16 cellular contexts compared by ENCODE assay signal in the genomic region with DNA sequence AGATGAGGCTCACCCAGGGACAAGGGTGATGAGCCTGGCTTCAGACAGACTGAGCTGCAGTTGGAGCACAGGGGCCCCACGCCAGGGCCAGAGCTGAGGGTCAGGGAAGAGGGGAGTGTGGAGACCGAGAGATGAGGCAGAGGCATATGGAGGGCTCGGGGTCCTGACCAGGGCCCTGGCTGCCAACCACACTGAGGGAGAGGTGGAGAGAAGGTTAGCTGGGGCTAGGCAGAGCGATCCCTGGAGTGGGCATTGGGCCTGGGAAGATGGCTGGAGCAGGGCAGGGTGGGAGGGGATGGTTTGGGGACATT. TPM values are rescaled to one million over a fixed set of nuclear protein-coding genes. Genes with fewer than 3 reads are reported as not detected.
DNase-seq lines count a peak whose midpoint lies in the region; ATAC-seq and TF ChIP-seq lines count a peak whose summit lies in the region.
"Had no signal": no experiment of that assay in that cellular context is flagged by ENCODE, and none has a peak within 500 bp of the region (broad histone marks: within the 10 kb centered on the region; RNA-seq: fewer than 3 reads in every experiment).

No MANE protein-coding gene starts in this region.

- no peak overlapping the region for H3K27ac Mint-ChIP-seq in chondrocyte (ENCODE audit: unreplicated experiment)
- H3K27ac Mint-ChIP-seq in mesothelial cell of epicardium: peak overlapping the region; percentile 7
- peak overlapping the region; percentile 63 for H3K27ac Mint-ChIP-seq in stimulated activated effector memory CD8-positive, alpha-beta T cell treated with anti-CD3 and anti-CD28 coated beads, Interleukin-12 subunit alpha, Interleukin-12 subunit beta, amount 100 ng/mL, for 72 hours
- H3K27ac Mint-ChIP-seq: CD4-positive, CD25-positive, alpha-beta regulatory T cell had no signal

- H3K9ac ChIP-seq in IMR-90 (ENCODE audit: low read depth, low read length): no peak overlapping the region

- peaks cover 7% of the 10 kb centered on the region; the same call in 1 of the 2 replicates for H3K36me3 ChIP-seq in IMR-90 (ENCODE audit: control insufficient read depth, insufficient read depth, low read length)

- no peak overlapping the region for H4K8ac ChIP-seq in IMR-90 (ENCODE audit: low read depth in 2 of 2, low read length in 2 of 2)

- no peak overlapping the region for H2AK9ac ChIP-seq in IMR-90 (replicated peaks; ENCODE audit: low read depth, low read length, poor library complexity)

- TF ChIP-seq RAD21 in IMR-90 (IDR thresholded peaks at IDR 0.05; ENCODE audit: low read length): no peak

- BruUV-seq in IMR-90 (replicated peaks; lab: Mats Ljungman, UMichigan): no TSS peak

- peaks cover 23 to 88% of the 10 kb centered on the region in 2 experiments for H3K79me1 ChIP-seq in IMR-90 (ENCODE audit: low read depth in 1 of 2, low read length in 2 of 2)

- no peak overlapping the region for H3K27ac ChIP-seq in IMR-90 (ENCODE audit: insufficient read depth, low read length)

- H3K4me2 ChIP-seq in IMR-90 (ENCODE audit: low read depth, low read length): no peak overlapping the region

- H3K14ac ChIP-seq in IMR-90 (replicated peaks; ENCODE audit: low read depth, low read length): no peak overlapping the region

- H3K27me3 Mint-ChIP-seq in chondrocyte (ENCODE audit: low read depth) (peaks cover 2% of the 10 kb centered on the region), mesothelial cell of epicardium (ENCODE audit: low read depth) (no peaks in the 10 kb centered on the region)

- H2BK120ac ChIP-seq in IMR-90 (ENCODE audit: low read depth, low read length): no peak overlapping the region

- no peak overlapping the region for H3K4me3 ChIP-seq in IMR-90 (ENCODE audit: insufficient read depth, low read depth, low read length)

- peaks cover 35% of the 10 kb centered on the region for H3K4me1 ChIP-seq in IMR-90 (ENCODE audit: control insufficient read depth, insufficient read depth, low read length)

- in situ Hi-C loops in IMR-90 (cut with MboI; ENCODE audit: low sequenced_read_pairs): no loop called here

- H3K18ac ChIP-seq in IMR-90 (ENCODE audit: low read depth, low read length): no peak overlapping the region

- H2AFZ ChIP-seq in IMR-90 (replicated peaks; ENCODE audit: low read length, poor library complexity): no peak overlapping the region

- no peak for TF ChIP-seq CTCF in IMR-90 (conservative IDR thresholded peaks at IDR 0.05; ENCODE audit: low read depth, low read length)
- TF ChIP-seq CTCF in chondrocyte (IDR thresholded peaks at IDR 0.05): no peak
- TF ChIP-seq CTCF in mesothelial cell of epicardium (IDR thresholded peaks at IDR 0.05; ENCODE audit: unreplicated experiment): no peak

- intact Hi-C loops in IMR-90 (cut with micrococcal nuclease): no loop called here

- H4K5ac ChIP-seq in IMR-90 (ENCODE audit: low read depth, low read length): no peak overlapping the region

- H4K20me1 ChIP-seq in IMR-90 (ENCODE audit: insufficient read depth, low read length): peaks cover 2% of the 10 kb centered on the region; the same call in 1 of the 2 replicates

- no peak for DNase-seq in IMR-90
- DNase-seq in chondrocyte (ENCODE audit: low spot score): peak; percentile 76
- DNase-seq in mesothelial cell of epicardium (ENCODE audit: low spot score in 2 of 2, unreplicated experiment in 2 of 2): no peak
- DNase-seq in stimulated activated effector memory CD8-positive, alpha-beta T cell treated with anti-CD3 and anti-CD28 coated beads, Interleukin-12 subunit alpha, Interleukin-12 subunit beta, amount 100 ng/mL, for 72 hours (ENCODE audit: low spot score in 2 of 2): no peak
- no peak for DNase-seq in iPS-NIHi11 (ENCODE audit: low spot score)
- no peak for DNase-seq in amygdala (lab: John Stamatoyannopoulos, UW)
- no peak for DNase-seq in 8988T
- DNase-seq: ACHN; CD4-positive, CD25-positive, alpha-beta regulatory T cell; H9; NCI-H1417; NCI-H2029 treated with DMSO at 0.1 percent for 48 hours; NCI-H510A had no signal

- 0 out of 2 replicates have a peak overlapping the region, but pooled peaks have one; percentile 5 for H3K4ac ChIP-seq in IMR-90 (ENCODE audit: low read depth, low read length)

- ATAC-seq in IMR-90 (ENCODE audit: low read depth): no peak
- ATAC-seq in stimulated activated effector memory CD8-positive, alpha-beta T cell treated with anti-CD3 and anti-CD28 coated beads, Interleukin-12 subunit alpha, Interleukin-12 subunit beta, amount 100 ng/mL, for 72 hours: no peak
- ATAC-seq: Panc1 had no signal

- no peak overlapping the region for H3K23ac ChIP-seq in IMR-90 (ENCODE audit: low read depth, low read length)

- CTCF ChIA-PET in IMR-90 (lab: Yijun Ruan, JAX): no interaction called here

- peaks cover 38% of the 10 kb centered on the region for H3K4me1 Mint-ChIP-seq in chondrocyte (ENCODE audit: low read depth)
- H3K4me1 Mint-ChIP-seq in mesothelial cell of epicardium: peaks cover 30% of the 10 kb centered on the region
- H3K4me1 Mint-ChIP-seq in stimulated activated effector memory CD8-positive, alpha-beta T cell treated with anti-CD3 and anti-CD28 coated beads, Interleukin-12 subunit alpha, Interleukin-12 subunit beta, amount 100 ng/mL, for 72 hours: peaks cover 10% of the 10 kb centered on the region

- no peak overlapping the region for H3K4me3 Mint-ChIP-seq in chondrocyte (ENCODE audit: unreplicated experiment)
- no peak overlapping the region for H3K4me3 Mint-ChIP-seq in mesothelial cell of epicardium
- H3K4me3 Mint-ChIP-seq in stimulated activated effector memory CD8-positive, alpha-beta T cell treated with anti-CD3 and anti-CD28 coated beads, Interleukin-12 subunit alpha, Interleukin-12 subunit beta, amount 100 ng/mL, for 72 hours: no peak overlapping the region
- H3K4me3 Mint-ChIP-seq: CD4-positive, CD25-positive, alpha-beta regulatory T cell; H9 had no signal

- peak overlapping the region; percentile 29; the same call in 1 of the 2 replicates for H4K91ac ChIP-seq in IMR-90 (ENCODE audit: insufficient read depth, low read depth, low read length)

- dilution Hi-C loops in IMR-90 (cut with HindIII; ENCODE audit: low sequenced_read_pairs, unreplicated experiment): no loop called here

- WGBS in IMR-90 (ENCODE audit: extremely low coverage in 2 of 2, insufficient read length in 1 of 2), 2 experiments: no CpG with 5 or more reads among the region's 4 CpGs

- H2BK20ac ChIP-seq in IMR-90 (ENCODE audit: low read depth, low read length): no peak overlapping the region

- no peak overlapping the region for H2BK15ac ChIP-seq in IMR-90 (ENCODE audit: low read depth, low read length)

- peak overlapping the region; percentile 43; the same call in 1 of the 2 replicates for H2AK5ac ChIP-seq in IMR-90 (ENCODE audit: low read depth, low read length)

- H3K9me3 Mint-ChIP-seq in chondrocyte (ENCODE audit: low read depth) (no peaks in the 10 kb centered on the region), mesothelial cell of epicardium (no peaks in the 10 kb centered on the region)
- H3K9me3 Mint-ChIP-seq in stimulated activated effector memory CD8-positive, alpha-beta T cell treated with anti-CD3 and anti-CD28 coated beads, Interleukin-12 subunit alpha, Interleukin-12 subunit beta, amount 100 ng/mL, for 72 hours: no peaks in the 10 kb centered on the region
- H3K9me3 Mint-ChIP-seq: H9, IgD-negative memory B cell had no signal

- H3K9me3 ChIP-seq in IMR-90 (ENCODE audit: control insufficient read depth, insufficient read depth, low read length): no peaks in the 10 kb centered on the region

- TF ChIP-seq POLR2A in IMR-90 (IDR thresholded peaks at IDR 0.05; ENCODE audit: low read depth, low read length): no peak

- no peaks in the 10 kb centered on the region for H3K27me3 ChIP-seq in IMR-90 (ENCODE audit: control insufficient read depth, insufficient read depth, low read length)

- H2BK5ac ChIP-seq in IMR-90 (ENCODE audit: low read depth, low read length, poor library complexity, severe bottlenecking): peak overlapping the region; percentile 12

- H3K9me1 ChIP-seq in IMR-90 (ENCODE audit: insufficient read depth, low read length): peaks cover 23% of the 10 kb centered on the region

- no peak overlapping the region for H3K56ac ChIP-seq in IMR-90 (ENCODE audit: extremely low read depth, insufficient read depth, low read length)

- H3K36me3 Mint-ChIP-seq in chondrocyte (ENCODE audit: low read depth) (no peaks in the 10 kb centered on the region), mesothelial cell of epicardium (no peaks in the 10 kb centered on the region)
- H3K36me3 Mint-ChIP-seq in stimulated activated effector memory CD8-positive, alpha-beta T cell treated with anti-CD3 and anti-CD28 coated beads, Interleukin-12 subunit alpha, Interleukin-12 subunit beta, amount 100 ng/mL, for 72 hours: no peaks in the 10 kb centered on the region
- H3K36me3 Mint-ChIP-seq: CD4-positive, CD25-positive, alpha-beta regulatory T cell; IgD-negative memory B cell had no signal

- POLR2A ChIA-PET in IMR-90 (lab: Charles Lee; ENCODE audit: unreplicated experiment): no interaction called here

TF ChIP-seq in IMR-90, 13 proteins besides CTCF, POLR2A, EP300 and RAD21 (continues in another document):
- no peak for TF ChIP-seq FOS (IDR thresholded peaks at IDR 0.05; ENCODE audit: low read depth, low read length)
- no peak for TF ChIP-seq CEBPB (IDR thresholded peaks at IDR 0.05; ENCODE audit: low read depth, low read length)

RNA-seq across cellular contexts. Expression of gene PEAR1, which starts 8.0 kb away (rescaled TPM):
- total RNA-seq in IMR-90 (2012; rRNA removed): 2.0 and 2.8 TPM in 2 replicates
- 44.4 and 52.1 TPM in 2 replicates for polyA plus RNA-seq in IMR-90 (2012; rRNA removed)
- 21.9 and 40.2 TPM in 2 replicates for polyA plus RNA-seq in IMR-90 (2012; cell fraction: cytosol; rRNA removed)
- polyA plus RNA-seq in IMR-90 (2012; cell fraction: nucleus; rRNA removed; ENCODE audit: low replicate concordance): 199 and 366 TPM in 2 replicates
- total RNA-seq in chondrocyte: 1.4 to 13.7 TPM (median 9.9 TPM) in 3 replicates
- 13.8 to 16.1 TPM (median 15.7 TPM) in 3 replicates for total RNA-seq in mesothelial cell of epicardium
- polyA plus RNA-seq: CD4-positive, CD25-positive, alpha-beta regulatory T cell; IgD-negative memory B cell had no signal

RNA-seq across cellular contexts. Expression of gene LRRC71, which starts 18.9 kb away (rescaled TPM):
- total RNA-seq in IMR-90 (2012; rRNA removed) (not detected in 2 replicates), chondrocyte (not detected in 3 replicates), mesothelial cell of epicardium (0.11 to 0.34 TPM (median 0.13 TPM) in 3 replicates)
- polyA plus RNA-seq in IMR-90 (2012; rRNA removed): 0.47 and 0.50 TPM in 2 replicates
- polyA plus RNA-seq in IMR-90 (2012; cell fraction: cytosol; rRNA removed): 0.07 TPM in 1 of 2 replicates, not detected in the other
- 2.9 and 4.0 TPM in 2 replicates for polyA plus RNA-seq in IMR-90 (2012; cell fraction: nucleus; rRNA removed; ENCODE audit: low replicate concordance)
- total RNA-seq: CD4-positive, CD25-positive, alpha-beta regulatory T cell; H9; HT-29 had no signal
- polyA plus RNA-seq: CD4-positive, CD25-positive, alpha-beta regulatory T cell; IgD-negative memory B cell had no signal

RNA-seq across cellular contexts. Expression of gene NTRK1, which starts 40.9 kb away (rescaled TPM):
- not detected in 2 replicates for total RNA-seq in IMR-90 (2012; rRNA removed)
- 0.03 TPM in 1 of 2 replicates, not detected in the other for polyA plus RNA-seq in IMR-90 (2012; rRNA removed)
- 0.02 TPM in 1 of 2 replicates, not detected in the other for polyA plus RNA-seq in IMR-90 (2012; cell fraction: cytosol; rRNA removed)
- 0.07 and 0.11 TPM in 2 replicates for polyA plus RNA-seq in IMR-90 (2012; cell fraction: nucleus; rRNA removed; ENCODE audit: low replicate concordance)
- not detected in 3 replicates for total RNA-seq in chondrocyte
- 1.2 to 1.3 TPM (median 1.3 TPM) in 3 replicates for total RNA-seq in mesothelial cell of epicardium
- total RNA-seq: HT-29 had no signal
- polyA plus RNA-seq: IgD-negative memory B cell had no signal

RNA-seq across cellular contexts. Expression of gene INSRR, which starts 42.6 kb away (rescaled TPM):
- not detected in 2 replicates for total RNA-seq in IMR-90 (2012; rRNA removed)
- polyA plus RNA-seq in IMR-90 (2012; rRNA removed): not detected in 2 replicates
- not detected in 2 replicates for polyA plus RNA-seq in IMR-90 (2012; cell fraction: cytosol; rRNA removed)
- not detected in 2 replicates for polyA plus RNA-seq in IMR-90 (2012; cell fraction: nucleus; rRNA removed; ENCODE audit: low replicate concordance)
- total RNA-seq in chondrocyte: not detected in 3 replicates
- 0.45 to 0.66 TPM (median 0.51 TPM) in 3 replicates for total RNA-seq in mesothelial cell of epicardium
- total RNA-seq: H9 had no signal
- polyA plus RNA-seq: CD4-positive, CD25-positive, alpha-beta regulatory T cell; IgD-negative memory B cell had no signal
